Comparison of ENCODE assay signal across 25 cellular contexts in genomic region chr3:159789742-159790635, GRCh38. TPM values are rescaled to one million over a fixed set of nuclear protein-coding genes. Genes with fewer than 3 reads are reported as not detected.
DNase-seq lines count a peak whose midpoint lies in the region; ATAC-seq and TF ChIP-seq lines count a peak whose summit lies in the region.
"Had no signal": no experiment of that assay in that cellular context is flagged by ENCODE, and none has a peak within 500 bp of the region (broad histone marks: within the 10 kb centered on the region; RNA-seq: fewer than 3 reads in every experiment).

No MANE protein-coding gene starts in this region.

- DNase-seq in LoVo (ENCODE audit: low spot score) = peak; percentile 26
- DNase-seq in epithelial cell of prostate (ENCODE audit: low read depth, low spot score) = no peak
- no peak for DNase-seq in stomach
- DNase-seq in lower leg skin (ENCODE audit: low spot score in 2 of 2) = no peak
- DNase-seq in uterus = no peak
- DNase-seq: ACHN; activated CD4-positive, alpha-beta T cell treated with anti-CD3 and anti-CD28 coated beads, Interleukin-2, amount 50 U/mL, for 1 hour; activated CD8-positive, alpha-beta memory T cell treated with anti-CD3 and anti-CD28 coated beads, Interleukin-2, amount 10 ng/mL, durations not matched to agents 7 days and 5 days; activated naive CD4-positive, alpha-beta T cell treated with Interleukin-2 at 50 U/mL for 16 hours; activated T-cell treated with anti-CD3 and anti-CD28 coated beads, Interleukin-2, amount 50 U/mL, for 72 hours; adrenal gland; DMS79 treated with DMSO at 0.1 percent for 48 hours; H7; heart right ventricle; KG1; left ventricle myocardium inferior; NCI-H1694 treated with DMSO at 0.1 percent for 48 hours; NCI-H69; posterior cingulate gyrus; RPMI8226; stimulated activated CD8-positive, alpha-beta memory T cell treated with anti-CD3 and anti-CD28 coated beads, Interleukin-4, amount 100 ng/mL, for 48 hours had no signal

- H3K4me3 ChIP-seq in liver (ENCODE audit: low read depth in 1 of 3, low read length in 3 of 3) (peak overlapping the region in 1 of 3 donors; percentile 33), stomach (no peak overlapping the region), lower leg skin (ENCODE audit: low read depth, poor library complexity, severe bottlenecking) (no peak overlapping the region), uterus (no peak overlapping the region)
- H3K4me3 ChIP-seq: adrenal gland, heart right ventricle, left ventricle myocardium inferior had no signal

- H3K27me3 ChIP-seq in liver (ENCODE audit: control insufficient read depth in 4 of 4, insufficient read depth in 4 of 4, low read length in 3 of 4) = no peaks in the 10 kb centered on the region
- no peaks in the 10 kb centered on the region for H3K27me3 ChIP-seq in stomach
- no peaks in the 10 kb centered on the region for H3K27me3 ChIP-seq in uterus
- H3K27me3 ChIP-seq: adrenal gland, heart right ventricle had no signal

- TF ChIP-seq POLR2A in stomach (IDR thresholded peaks at IDR 0.05) (no peak), lower leg skin (IDR thresholded peaks at IDR 0.05) (no peak), uterus (IDR thresholded peaks at IDR 0.05) (no peak)

- ATAC-seq in GM21360 (IDR thresholded peaks at IDR 0.05; ENCODE audit: unreplicated experiment) (no peak), HG03342 (IDR thresholded peaks at IDR 0.05; ENCODE audit: unreplicated experiment) (no peak)
- ATAC-seq: activated CD8-positive, alpha-beta memory T cell treated with anti-CD3 and anti-CD28 coated beads, Interleukin-2, amount 10 ng/mL, durations not matched to agents 7 days and 5 days; activated T-cell treated with anti-CD3 and anti-CD28 coated beads, Interleukin-2, amount 50 U/mL, for 72 hours; heart right ventricle; sciatic nerve had no signal

- intact Hi-C loops in stomach (cut with DNase I; ENCODE audit: low total_unique reads) (no loop called here), lower leg skin (cut with DNase I; ENCODE audit: low total_unique reads) (no loop called here), uterus (cut with DNase I; ENCODE audit: low total_unique reads) (no loop called here)

- no peaks in the 10 kb centered on the region for H3K36me3 ChIP-seq in liver (ENCODE audit: control insufficient read depth in 4 of 4, insufficient read depth in 3 of 4, low read depth in 1 of 4, low read length in 3 of 4)
- no peaks in the 10 kb centered on the region for H3K36me3 ChIP-seq in stomach
- H3K36me3 ChIP-seq in uterus = no peaks in the 10 kb centered on the region
- H3K36me3 ChIP-seq: adrenal gland, heart right ventricle, left ventricle myocardium inferior had no signal

- no peak for TF ChIP-seq EP300 in stomach (IDR thresholded peaks at IDR 0.05)

- 39% methylated on average over 10 of the region's 10 CpGs for WGBS in liver
- WGBS in stomach, 5 donors = 80 to 86% (median 83%) methylated on average over 10 of the region's 10 CpGs
- 78 to 85% methylated on average over 10 of the region's 10 CpGs for WGBS in lower leg skin, 2 donors

- TF ChIP-seq CTCF in liver (IDR thresholded peaks at IDR 0.05; ENCODE audit: low read depth, low read length, missing input control) (no peak), stomach (IDR thresholded peaks at IDR 0.05) (no peak), lower leg skin (IDR thresholded peaks at IDR 0.05) (no peak), uterus (IDR thresholded peaks at IDR 0.05) (no peak)

- peaks cover 17 to 43% (median 34%) of the 10 kb centered on the region in 4 donors for H3K4me1 ChIP-seq in liver (ENCODE audit: control insufficient read depth in 4 of 4, insufficient read depth in 4 of 4, low read length in 3 of 4)
- H3K4me1 ChIP-seq in stomach = peaks cover 3 to 63% (median 39%) of the 10 kb centered on the region in 4 donors
- peaks cover 0 to 12% of the 10 kb centered on the region in 2 donors for H3K4me1 ChIP-seq in uterus
- H3K4me1 ChIP-seq: adrenal gland had no signal

- TF ChIP-seq RAD21 in liver (IDR thresholded peaks at IDR 0.05) = no peak

- H3K9me3 ChIP-seq in liver (ENCODE audit: control insufficient read depth in 4 of 4, low read length in 3 of 4) (no peaks in the 10 kb centered on the region), stomach (no peaks in the 10 kb centered on the region), uterus (no peaks in the 10 kb centered on the region)
- H3K9me3 ChIP-seq: adrenal gland, heart right ventricle, left ventricle myocardium inferior had no signal

- H3K9ac ChIP-seq in liver (ENCODE audit: low read depth in 1 of 2, low read length in 2 of 2) = no peak overlapping the region

- H3K27ac ChIP-seq in epithelial cell of prostate (peak overlapping the region; percentile 86), liver (ENCODE audit: low read depth in 1 of 2, low read length in 2 of 2) (peak overlapping the region in 1 of 2 donors; percentile 17), stomach (peak overlapping the region in 4 of 5 donors; percentile 10 to 86 (median 36)), uterus (no peak overlapping the region)
- H3K27ac ChIP-seq: adrenal gland, heart right ventricle, left ventricle myocardium inferior had no signal

TF ChIP-seq in liver, 16 proteins besides CTCF, POLR2A, EP300 and RAD21:
- TF ChIP-seq EGR1 (IDR thresholded peaks at IDR 0.05; ENCODE audit: low read depth in 2 of 2) (no peak), JUND (IDR thresholded peaks at IDR 0.05) (no peak), RXRA (IDR thresholded peaks at IDR 0.05) (peak; percentile 50 to 86), ATF3 (IDR thresholded peaks at IDR 0.05) (peak; percentile 11), HNF4A (conservative IDR thresholded peaks at IDR 0.05) (peak; percentile 73 to 86), SP1 (IDR thresholded peaks at IDR 0.05) (peak; percentile 88), MAX (IDR thresholded peaks at IDR 0.05) (no peak), FOXA2 (IDR thresholded peaks at IDR 0.05) (no peak), NR2F2 (IDR thresholded peaks at IDR 0.05) (no peak), HNF4G (IDR thresholded peaks at IDR 0.05) (peak; percentile 39), YY1 (IDR thresholded peaks at IDR 0.05) (no peak), REST (IDR thresholded peaks at IDR 0.05) (no peak), ZBTB33 (IDR thresholded peaks at IDR 0.05) (no peak), FOXA1 (IDR thresholded peaks at IDR 0.05) (no peak), TAF1 (conservative IDR thresholded peaks at IDR 0.05) (no peak), GABPA (IDR thresholded peaks at IDR 0.05 in 1 of 2, conservative IDR thresholded peaks at IDR 0.05 in 1 of 2) (no peak)

RNA-seq across cellular contexts. Expression of gene SCHIP1, which starts 49.7 kb away (rescaled TPM):
- total RNA-seq in liver = 1 to 10 TPM in 1 of 2 donors, under 1 TPM in 1; 0.47 to 1.6 TPM
- polyA plus RNA-seq in liver = under 1 TPM; 0.21 to 0.46 TPM
- total RNA-seq in stomach = 10 to 100 TPM in 2 of 5 donors, 1 to 10 TPM in 1, not detected in 2; 7.1 to 21.0 (median 18.7) TPM
- 1 to 10 TPM; 1.2 to 8.9 (median 1.7) TPM for polyA plus RNA-seq in stomach
- 1 to 10 TPM in 2 of 4 donors, under 1 TPM in 2; 0.15 to 1.5 (median 0.78) TPM for total RNA-seq in lower leg skin
- 10 to 100 TPM in 2 of 4 donors, 1 to 10 TPM in 2; 1.8 to 29.4 (median 7.0) TPM for total RNA-seq in uterus
- total RNA-seq: activated T-cell treated with anti-CD3 and anti-CD28 coated beads, Interleukin-2, amount 50 U/mL, for 72 hours had no signal

Comparison
In these comparisons a context has a peak if more than half of its experiments do, and no peak if none do; other contexts are left out.
1. H3K27ac ChIP-seq: peak in epithelial cell of prostate (single experiment) and stomach (4 of 5); none in uterus (0 of 2).